Comparison of ENCODE assay signal across 26 cellular contexts in the genomic region with DNA sequence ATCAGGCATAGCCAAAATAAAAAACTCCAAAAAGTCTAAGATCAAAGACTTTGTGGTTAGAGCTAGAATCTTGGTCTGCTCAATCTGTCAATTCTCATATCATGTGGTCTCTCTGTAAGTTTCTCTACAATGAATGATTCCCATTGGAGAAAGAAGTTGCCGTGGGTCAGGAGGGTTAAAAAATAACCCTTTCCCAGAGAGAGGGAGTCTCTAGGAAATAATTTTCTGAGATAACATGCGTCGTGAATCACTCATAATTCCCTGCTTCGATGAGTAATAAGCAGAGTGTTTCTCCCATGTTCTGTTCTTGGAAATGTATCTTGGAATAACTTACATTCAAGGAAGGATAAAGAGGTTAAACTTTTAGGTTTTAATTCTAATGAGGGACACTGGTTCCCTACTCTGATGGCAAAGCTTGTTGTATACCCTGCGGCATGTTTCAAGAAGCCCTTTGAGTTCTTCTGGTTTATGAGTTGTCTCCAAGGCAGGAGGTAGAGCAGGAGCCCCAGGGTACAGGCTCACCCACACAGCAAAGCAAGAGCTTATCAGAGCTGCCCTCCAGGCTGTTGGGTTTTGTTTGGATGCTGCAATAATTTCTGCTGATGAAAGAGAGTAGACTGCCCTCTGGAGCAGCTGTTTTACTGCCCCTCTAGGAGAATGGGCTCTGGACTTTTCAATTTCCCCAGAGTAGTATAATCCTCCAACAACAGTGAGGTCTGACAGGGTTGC.
A peak's percentile ranks its signal among the peaks of the same experiment; 100 is the strongest.
DNase-seq lines count a peak whose midpoint lies in the region; TF ChIP-seq lines count a peak whose summit lies in the region.
"Had no signal": no experiment of that assay in that cellular context is flagged by ENCODE, and none has a peak within 500 bp of the region (broad histone marks: within the 10 kb centered on the region; RNA-seq: fewer than 3 reads in every experiment).

No MANE protein-coding gene starts in this region.

- H3K4ac ChIP-seq in neuronal stem cell (ENCODE audit: low read length), result no peak overlapping the region

- no peak overlapping the region for H3K23ac ChIP-seq in neuronal stem cell (ENCODE audit: low read depth, low read length, poor library complexity)

- H3K14ac ChIP-seq in neuronal stem cell (ENCODE audit: low read length), result no peak overlapping the region

- no peak overlapping the region for H4K91ac ChIP-seq in neuronal stem cell (ENCODE audit: low read depth, low read length, poor library complexity)

- H3K79me1 ChIP-seq in neuronal stem cell (ENCODE audit: low read depth, low read length), result peaks cover 2% of the 10 kb centered on the region

- no CpG with 5 or more reads among the region's 5 CpGs for WGBS in neuronal stem cell (ENCODE audit: extremely low coverage in 2 of 2, insufficient read length in 2 of 2, insufficient replicate concordance in 1 of 2), 2 donors
- 81% methylated on average over 5 of the region's 5 CpGs for WGBS in esophagus muscularis mucosa

- H3K36me3 ChIP-seq in MG63 (no peaks in the 10 kb centered on the region), neuronal stem cell (replicated peaks in 1 of 2; ENCODE audit: control insufficient read depth in 2 of 2, insufficient read depth in 2 of 2, low read length in 2 of 2) (peaks cover 0 to 2% of the 10 kb centered on the region in 2 donors), esophagus muscularis mucosa (no peaks in the 10 kb centered on the region)
- H3K36me3 ChIP-seq: BLaER1, heart right ventricle, SJCRH30, stomach, tibial nerve had no signal

- TF ChIP-seq EP300 in esophagus muscularis mucosa (IDR thresholded peaks at IDR 0.05), result no peak

- H3K27me3 ChIP-seq in MG63, result no peaks in the 10 kb centered on the region
- no peaks in the 10 kb centered on the region for H3K27me3 ChIP-seq in neuronal stem cell (ENCODE audit: control insufficient read depth in 3 of 3, insufficient read depth in 3 of 3, low read depth in 1 of 3, low read length in 3 of 3)
- no peaks in the 10 kb centered on the region for H3K27me3 ChIP-seq in esophagus muscularis mucosa
- H3K27me3 ChIP-seq: BLaER1, heart right ventricle, SJCRH30, stomach, tibial nerve had no signal

- no peak overlapping the region for H2BK5ac ChIP-seq in neuronal stem cell (ENCODE audit: low read length)

- no peak overlapping the region for H2BK15ac ChIP-seq in neuronal stem cell (ENCODE audit: low read length)

- no peak overlapping the region for H4K8ac ChIP-seq in neuronal stem cell (ENCODE audit: low read depth, low read length)

- no peak overlapping the region for H3K9ac ChIP-seq in neuronal stem cell (ENCODE audit: low read depth, low read length, poor library complexity)
- H3K9ac ChIP-seq: BLaER1 had no signal

- H2AK5ac ChIP-seq in neuronal stem cell (ENCODE audit: low read depth, low read length), result no peak overlapping the region

- H2BK120ac ChIP-seq in neuronal stem cell (ENCODE audit: low read depth, low read length), result no peak overlapping the region

- no peak for TF ChIP-seq POLR2A in esophagus muscularis mucosa (IDR thresholded peaks at IDR 0.05; ENCODE audit: low read depth)

- peak; percentile 85 for DNase-seq in ELF-1 (ENCODE audit: low read depth, low spot score)
- peak; percentile 5 for DNase-seq in MG63
- DNase-seq in T1000 (lab: John Stamatoyannopoulos, UW), result peak; percentile 59
- no peak for DNase-seq in neuronal stem cell (ENCODE audit: low spot score)
- no peak for DNase-seq in dedifferentiated amniotic fluid mesenchymal stem cell (ENCODE audit: extremely low spot score)
- no peak for DNase-seq in esophagus muscularis mucosa (ENCODE audit: extremely low spot score)
- no peak for DNase-seq in iPS-NIHi7 (ENCODE audit: extremely low spot score)
- DNase-seq: activated CD4-positive, CD25-positive, alpha-beta regulatory T cell; activated CD8-positive, alpha-beta memory T cell treated with anti-CD3 and anti-CD28 coated beads, Interleukin-2, amount 10 ng/mL, durations not matched to agents 7 days and 5 days; activated naive CD4-positive, alpha-beta T cell treated with anti-CD3 and anti-CD28 coated beads, Interleukin-2, amount 10 ng/mL, durations not matched to agents 7 days and 5 days; activated T-cell treated with anti-CD3 and anti-CD28 coated beads, Interleukin-2, amount 50 U/mL, for 48 hours; effector CD8-positive, alpha-beta T cell; H7; heart right ventricle; left colon; mesendoderm; NCI-H2107; NCI-H524; stimulated activated CD8-positive, alpha-beta memory T cell treated with anti-CD3 and anti-CD28 coated beads, Interleukin-4, amount 100 ng/mL, for 48 hours; stomach; T-cell had no signal

- peak overlapping the region; percentile 60 for H3K18ac ChIP-seq in neuronal stem cell (ENCODE audit: low read length)

- peaks cover 18 to 21% of the 10 kb centered on the region in 2 donors for H3K4me1 ChIP-seq in neuronal stem cell (ENCODE audit: control insufficient read depth in 2 of 2, insufficient read depth in 1 of 2, low read depth in 1 of 2, low read length in 2 of 2)
- H3K4me1 ChIP-seq in esophagus muscularis mucosa, result peaks cover 0 to 8% (median 2%) of the 10 kb centered on the region in 4 donors
- H3K4me1 ChIP-seq: BLaER1, Caco-2, stomach had no signal

- H3K9me3 ChIP-seq in MG63 (no peaks in the 10 kb centered on the region), neuronal stem cell (replicated peaks in 1 of 2; ENCODE audit: control insufficient read depth in 2 of 2, insufficient read depth in 1 of 2, low read depth in 1 of 2, low read length in 2 of 2) (peaks cover 0 to 3% of the 10 kb centered on the region in 2 donors), esophagus muscularis mucosa (no peaks in the 10 kb centered on the region)
- H3K9me3 ChIP-seq: BLaER1, Caco-2, heart right ventricle, SJCRH30, stomach, tibial nerve had no signal

- intact Hi-C loops in esophagus muscularis mucosa (cut with DNase I), result no loop called here

- H3K4me2 ChIP-seq in neuronal stem cell (ENCODE audit: insufficient read depth, low read length, poor library complexity, severe bottlenecking), result no peak overlapping the region
- H3K4me2 ChIP-seq: BLaER1 had no signal

- H2AFZ ChIP-seq in neuronal stem cell (ENCODE audit: low read length), result no peak overlapping the region

- no peak overlapping the region for H2BK12ac ChIP-seq in neuronal stem cell (ENCODE audit: low read length)

- no peak overlapping the region for H3K27ac ChIP-seq in neuronal stem cell (replicated peaks; ENCODE audit: low read length)
- no peak overlapping the region for H3K27ac ChIP-seq in esophagus muscularis mucosa (replicated peaks in 1 of 4)
- H3K27ac ChIP-seq: BLaER1, epithelial cell of prostate, heart right ventricle, SJCRH30, stomach, tibial nerve had no signal

- TF ChIP-seq CTCF in esophagus muscularis mucosa (IDR thresholded peaks at IDR 0.05), result no peak

- H3K4me3 ChIP-seq in MG63 (no peak overlapping the region), neuronal stem cell (ENCODE audit: low read length in 2 of 2) (no peak overlapping the region), esophagus muscularis mucosa (no peak overlapping the region)
- H3K4me3 ChIP-seq: BLaER1, heart right ventricle, SJCRH30, stomach, tibial nerve had no signal

Comparison
In these comparisons a context has a peak if more than half of its experiments do, and no peak if none do; other contexts are left out.
1. DNase-seq: peak in ELF-1 (single experiment), MG63 (single experiment) and T1000 (single experiment); none in neuronal stem cell (single experiment), dedifferentiated amniotic fluid mesenchymal stem cell (single experiment), esophagus muscularis mucosa (single experiment) and iPS-NIHi7 (single experiment).